In genomic region chr11:86210898-86211297, GRCh38 we compare ENCODE assay signal across 16 cellular contexts. TPM values are rescaled to one million over a fixed set of nuclear protein-coding genes. Genes with fewer than 3 reads are reported as not detected.
DNase-seq lines count a peak whose midpoint lies in the region; ATAC-seq lines count a peak whose summit lies in the region.
"Had no signal": no experiment of that assay in that cellular context is flagged by ENCODE, and none has a peak within 500 bp of the region (broad histone marks: within the 10 kb centered on the region; RNA-seq: fewer than 3 reads in every experiment).

No MANE protein-coding gene starts in this region.

- no peak for ATAC-seq in activated T-cell treated with anti-CD3 and anti-CD28 coated beads, Interleukin-2, amount 50 U/mL, for 72 hours (replicated peaks in 1 of 2)
- ATAC-seq: GM23338 had no signal

- H3K27ac ChIP-seq in GM23248 = no peak overlapping the region

- H3K27me3 Mint-ChIP-seq in activated T-cell treated with anti-CD3 and anti-CD28 coated beads, Interleukin-2, amount 50 U/mL, for 72 hours (ENCODE audit: low read depth) = no peaks in the 10 kb centered on the region
- H3K27me3 Mint-ChIP-seq: CD4-positive, CD25-positive, alpha-beta regulatory T cell had no signal

- no peaks in the 10 kb centered on the region for H3K79me2 ChIP-seq in GM23248 (ENCODE audit: insufficient read depth)

- no peaks in the 10 kb centered on the region for H3K27me3 ChIP-seq in GM23248 (replicated peaks; ENCODE audit: insufficient read depth)
- H3K27me3 ChIP-seq in adipocyte (replicated peaks; ENCODE audit: control insufficient read depth, insufficient read depth, low read length) = no peaks in the 10 kb centered on the region

- no peaks in the 10 kb centered on the region for H3F3A ChIP-seq in GM23248 (ENCODE audit: insufficient read depth)

- H3K4me2 ChIP-seq in GM23248 (ENCODE audit: unreplicated experiment) = no peak overlapping the region
- H3K4me2 ChIP-seq: GM23338 had no signal

- H3K9me2 ChIP-seq in GM23248 (ENCODE audit: insufficient read depth) = no peaks in the 10 kb centered on the region

- H3K4me3 ChIP-seq in GM23248 (no peak overlapping the region), adipocyte (ENCODE audit: low read length) (no peak overlapping the region)
- H3K4me3 ChIP-seq: GM23338 had no signal

- no peak overlapping the region for H3K4me3 Mint-ChIP-seq in activated T-cell treated with anti-CD3 and anti-CD28 coated beads, Interleukin-2, amount 50 U/mL, for 72 hours
- H3K4me3 Mint-ChIP-seq: CD4-positive, CD25-positive, alpha-beta regulatory T cell; CD8-positive, alpha-beta memory T cell; GM23338 had no signal

- peaks cover 64% of the 10 kb centered on the region for H3K4me1 Mint-ChIP-seq in activated T-cell treated with anti-CD3 and anti-CD28 coated beads, Interleukin-2, amount 50 U/mL, for 72 hours (ENCODE audit: low read depth)
- H3K4me1 Mint-ChIP-seq: GM23338 had no signal

- peaks cover 2 to 5% of the 10 kb centered on the region in 2 donors for H3K9me3 Mint-ChIP-seq in activated T-cell treated with anti-CD3 and anti-CD28 coated beads, Interleukin-2, amount 50 U/mL, for 72 hours
- H3K9me3 Mint-ChIP-seq: CD8-positive, alpha-beta memory T cell; GM23338 had no signal

- in situ Hi-C loops in GM23248 (cut with MboI) = loop anchor here (10.0 to 25.0 kb wide), 2 partner anchors 176 to 349 kb away; partner anchors contain the start of gene CCDC83

- peaks cover 2 to 7% of the 10 kb centered on the region in 2 donors for H3K36me3 Mint-ChIP-seq in activated T-cell treated with anti-CD3 and anti-CD28 coated beads, Interleukin-2, amount 50 U/mL, for 72 hours (ENCODE audit: insufficient read depth in 2 of 2)
- H3K36me3 Mint-ChIP-seq: CD4-positive, CD25-positive, alpha-beta regulatory T cell; CD8-positive, alpha-beta memory T cell had no signal

- no peaks in the 10 kb centered on the region for H3K9me3 ChIP-seq in GM23248 (ENCODE audit: low read depth)
- H3K9me3 ChIP-seq in adipocyte (ENCODE audit: control insufficient read depth, low read length) = no peaks in the 10 kb centered on the region
- H3K9me3 ChIP-seq: BE2C had no signal

- peak overlapping the region; percentile 30; the same call in 1 of the 2 replicates for H2AFZ ChIP-seq in GM23248
- H2AFZ ChIP-seq: GM23338 had no signal

- no peaks in the 10 kb centered on the region for H4K20me1 ChIP-seq in GM23248 (ENCODE audit: insufficient read depth)

- H3K9ac ChIP-seq in GM23248 = no peak overlapping the region
- H3K9ac ChIP-seq in adipocyte (ENCODE audit: low read length) = no peak overlapping the region

- H3K36me3 ChIP-seq in GM23248 (ENCODE audit: low read depth) (no peaks in the 10 kb centered on the region), adipocyte (ENCODE audit: control insufficient read depth, insufficient read depth, low read length, severe bottlenecking) (no peaks in the 10 kb centered on the region)
- H3K36me3 ChIP-seq: BE2C had no signal

- peak overlapping the region; percentile 10 for H3K27ac Mint-ChIP-seq in activated T-cell treated with anti-CD3 and anti-CD28 coated beads, Interleukin-2, amount 50 U/mL, for 72 hours
- H3K27ac Mint-ChIP-seq: CD4-positive, CD25-positive, alpha-beta regulatory T cell; GM23338 had no signal

- no peaks in the 10 kb centered on the region for H3K4me1 ChIP-seq in GM23248 (ENCODE audit: insufficient read depth)
- peaks cover 14% of the 10 kb centered on the region for H3K4me1 ChIP-seq in adipocyte (ENCODE audit: control insufficient read depth, insufficient read depth, low read length)
- H3K4me1 ChIP-seq: BE2C had no signal

- 38 to 39% methylated on average over 4 of the region's 4 CpGs for WGBS in GM23248 (ENCODE audit: low coverage in 1 of 2, low lambda C conversion rate in 2 of 2, missing lambda C conversion rate in 2 of 2), 2 experiments

- DNase-seq in activated T-cell treated with anti-CD3 and anti-CD28 coated beads, Interleukin-2, amount 50 U/mL, for 72 hours = no peak
- DNase-seq in activated T-cell treated with anti-CD3 and anti-CD28 coated beads for 4 hours = no peak
- no peak for DNase-seq in GM23248
- DNase-seq in NCI-H82 treated with DMSO at 0.1 percent for 48 hours (lab: John Stamatoyannopoulos, UW; ENCODE audit: unreplicated experiment) = peak; percentile 18
- DNase-seq in adipocyte (ENCODE audit: low read depth) = peak; percentile 51
- no peak for DNase-seq in SKM-1 (lab: John Stamatoyannopoulos, UW; ENCODE audit: unreplicated experiment)
- no peak for DNase-seq in NCI-H2171 treated with DMSO at 0.1 percent for 48 hours (lab: John Stamatoyannopoulos, UW)
- DNase-seq: BE2C; C1 segment of cervical spinal cord; CD4-positive, CD25-positive, alpha-beta regulatory T cell; CD8-positive, alpha-beta memory T cell; DMS153; DMS79; GDM1; HCEC 1CT had no signal

RNA-seq across cellular contexts. Expression of gene EED, which starts 33.7 kb away (rescaled TPM):
- total RNA-seq in activated T-cell treated with anti-CD3 and anti-CD28 coated beads, Interleukin-2, amount 50 U/mL, for 72 hours = 10 to 100 TPM; 57.2 to 73.2 TPM
- total RNA-seq in GM23248 (2014; rRNA removed; shearing (Covaris generic)) = 15.0 and 24.0 TPM in 2 replicates
- 19.4 and 20.1 TPM in 2 replicates for polyA plus RNA-seq in GM23248 (2016; fragmentation: Nextera tagmentation; extraction: Ambion mirVana)

Comparison
In these comparisons a context has a peak if more than half of its experiments do, and no peak if none do; other contexts are left out.
1. DNase-seq: peak in NCI-H82 treated with DMSO at 0.1 percent for 48 hours (single experiment) and adipocyte (single experiment); none in activated T-cell treated with anti-CD3 and anti-CD28 coated beads, Interleukin-2, amount 50 U/mL, for 72 hours (0 of 2), activated T-cell treated with anti-CD3 and anti-CD28 coated beads for 4 hours (single experiment), GM23248 (single experiment), SKM-1 (single experiment) and NCI-H2171 treated with DMSO at 0.1 percent for 48 hours (single experiment).